Comparison of ENCODE assay signal across 16 cellular contexts in genomic region chr12:106461730-106462129, GRCh38.
DNase-seq lines count a peak whose midpoint lies in the region; ATAC-seq and TF ChIP-seq lines count a peak whose summit lies in the region.
"Had no signal": no experiment of that assay in that cellular context is flagged by ENCODE, and none has a peak within 500 bp of the region (broad histone marks: within the 10 kb centered on the region; RNA-seq: fewer than 3 reads in every experiment).

No MANE protein-coding gene starts in this region.

- peaks cover 43% of the 10 kb centered on the region for H3K36me3 Mint-ChIP-seq in activated naive CD8-positive, alpha-beta T cell
- H3K36me3 Mint-ChIP-seq in activated naive CD8-positive, alpha-beta T cell treated with anti-CD3 and anti-CD28 coated beads for 36 hours = peaks cover 42% of the 10 kb centered on the region
- peaks cover 49% of the 10 kb centered on the region for H3K36me3 Mint-ChIP-seq in nephron progenitor cell (ENCODE audit: low read depth)

- peak overlapping the region; percentile 34 for H3K27ac Mint-ChIP-seq in activated naive CD8-positive, alpha-beta T cell
- H3K27ac Mint-ChIP-seq in activated naive CD8-positive, alpha-beta T cell treated with anti-CD3 and anti-CD28 coated beads for 36 hours = no peak overlapping the region
- peak overlapping the region; percentile 47 to 73 for H3K27ac Mint-ChIP-seq in stimulated activated naive CD8-positive, alpha-beta T cell treated with anti-CD3 and anti-CD28 coated beads, Interleukin-15, amount 100 ng/mL, for 72 hours
- peak overlapping the region; percentile 72 for H3K27ac Mint-ChIP-seq in nephron progenitor cell
- H3K27ac Mint-ChIP-seq: HFFc6 had no signal

- H3K36me3 ChIP-seq in upper lobe of right lung (peaks cover 38% of the 10 kb centered on the region), breast epithelium (no peaks in the 10 kb centered on the region)

- TF ChIP-seq CTCF in nephron progenitor cell (IDR thresholded peaks at IDR 0.05) (no peak), upper lobe of right lung (IDR thresholded peaks at IDR 0.05) (no peak), breast epithelium (IDR thresholded peaks at IDR 0.05) (no peak)

- no peak for TF ChIP-seq POLR2A in breast epithelium (IDR thresholded peaks at IDR 0.05)

- no peak overlapping the region for H3K27ac ChIP-seq in upper lobe of right lung
- no peak overlapping the region for H3K27ac ChIP-seq in breast epithelium
- H3K27ac ChIP-seq: 22Rv1, BLaER1 had no signal

- H3K9me3 ChIP-seq in upper lobe of right lung = no peaks in the 10 kb centered on the region
- H3K9me3 ChIP-seq in breast epithelium = no peaks in the 10 kb centered on the region
- H3K9me3 ChIP-seq: BLaER1 had no signal

- H3K4me1 ChIP-seq in upper lobe of right lung (no peaks in the 10 kb centered on the region), breast epithelium (no peaks in the 10 kb centered on the region)
- H3K4me1 ChIP-seq: BLaER1 had no signal

- H3K27me3 Mint-ChIP-seq in activated naive CD8-positive, alpha-beta T cell = no peaks in the 10 kb centered on the region
- no peaks in the 10 kb centered on the region for H3K27me3 Mint-ChIP-seq in activated naive CD8-positive, alpha-beta T cell treated with anti-CD3 and anti-CD28 coated beads for 36 hours
- no peaks in the 10 kb centered on the region for H3K27me3 Mint-ChIP-seq in stimulated activated naive CD8-positive, alpha-beta T cell treated with anti-CD3 and anti-CD28 coated beads, Interleukin-15, amount 100 ng/mL, for 72 hours
- no peaks in the 10 kb centered on the region for H3K27me3 Mint-ChIP-seq in nephron progenitor cell (ENCODE audit: low read depth, poor library complexity)

- peak; percentile 22 for ATAC-seq in stimulated activated naive CD8-positive, alpha-beta T cell treated with anti-CD3 and anti-CD28 coated beads, Interleukin-15, amount 100 ng/mL, for 72 hours
- ATAC-seq in stimulated activated naive CD8-positive, alpha-beta T cell treated with anti-CD3 and anti-CD28 coated beads, Interleukin-15, Interleukin-2, amounts not matched to agents 100 U/mL and 50 U/mL, for 24 hours = no peak
- ATAC-seq in upper lobe of right lung (no peak), HG03521 (IDR thresholded peaks at IDR 0.05; ENCODE audit: unreplicated experiment) (no peak)
- ATAC-seq: HepG2 had no signal

- H3K9me3 Mint-ChIP-seq in activated naive CD8-positive, alpha-beta T cell (ENCODE audit: low read depth) = no peaks in the 10 kb centered on the region
- peaks cover 5% of the 10 kb centered on the region for H3K9me3 Mint-ChIP-seq in activated naive CD8-positive, alpha-beta T cell treated with anti-CD3 and anti-CD28 coated beads for 36 hours
- no peaks in the 10 kb centered on the region for H3K9me3 Mint-ChIP-seq in stimulated activated naive CD8-positive, alpha-beta T cell treated with anti-CD3 and anti-CD28 coated beads, Interleukin-15, amount 100 ng/mL, for 72 hours
- peaks cover 11% of the 10 kb centered on the region for H3K9me3 Mint-ChIP-seq in nephron progenitor cell

- no peak overlapping the region for H3K4me3 Mint-ChIP-seq in activated naive CD8-positive, alpha-beta T cell
- no peak overlapping the region for H3K4me3 Mint-ChIP-seq in activated naive CD8-positive, alpha-beta T cell treated with anti-CD3 and anti-CD28 coated beads for 36 hours
- no peak overlapping the region for H3K4me3 Mint-ChIP-seq in stimulated activated naive CD8-positive, alpha-beta T cell treated with anti-CD3 and anti-CD28 coated beads, Interleukin-15, amount 100 ng/mL, for 72 hours
- H3K4me3 Mint-ChIP-seq in nephron progenitor cell = no peak overlapping the region
- H3K4me3 Mint-ChIP-seq: HFFc6 had no signal

- H3K27me3 ChIP-seq in upper lobe of right lung (no peaks in the 10 kb centered on the region), breast epithelium (no peaks in the 10 kb centered on the region)
- H3K27me3 ChIP-seq: BLaER1 had no signal

- peaks cover 17% of the 10 kb centered on the region for H3K4me1 Mint-ChIP-seq in activated naive CD8-positive, alpha-beta T cell (ENCODE audit: low read depth)
- H3K4me1 Mint-ChIP-seq in activated naive CD8-positive, alpha-beta T cell treated with anti-CD3 and anti-CD28 coated beads for 36 hours = peaks cover 11% of the 10 kb centered on the region
- peaks cover 17% of the 10 kb centered on the region for H3K4me1 Mint-ChIP-seq in stimulated activated naive CD8-positive, alpha-beta T cell treated with anti-CD3 and anti-CD28 coated beads, Interleukin-15, amount 100 ng/mL, for 72 hours
- H3K4me1 Mint-ChIP-seq in nephron progenitor cell = peaks cover 14% of the 10 kb centered on the region

- intact Hi-C loops in upper lobe of right lung (cut with DNase I) = no loop called here
- intact Hi-C loops in breast epithelium (cut with DNase I; ENCODE audit: low total_unique reads) = no loop called here

- DNase-seq in activated naive CD8-positive, alpha-beta T cell treated with anti-CD3 and anti-CD28 coated beads for 36 hours = no peak
- DNase-seq in stimulated activated naive CD8-positive, alpha-beta T cell treated with anti-CD3 and anti-CD28 coated beads, Interleukin-15, amount 100 ng/mL, for 72 hours = no peak
- no peak for DNase-seq in stimulated activated naive CD8-positive, alpha-beta T cell treated with anti-CD3 and anti-CD28 coated beads, Interleukin-15, Interleukin-2, amounts not matched to agents 100 U/mL and 50 U/mL, for 24 hours
- DNase-seq in nephron progenitor cell (no peak), upper lobe of right lung (no peak), breast epithelium (ENCODE audit: low spot score in 2 of 2) (no peak)
- DNase-seq: AML-193, DMS53, GF-D8, HCEC 1CT, HFFc6 had no signal

- no peak overlapping the region for H3K4me3 ChIP-seq in upper lobe of right lung
- H3K4me3 ChIP-seq in breast epithelium = no peak overlapping the region
- H3K4me3 ChIP-seq: BLaER1 had no signal
